ENCODE assay signal across 18 cellular contexts in genomic region chr11:5242933-5243844, GRCh38. TPM values are rescaled to one million over a fixed set of nuclear protein-coding genes. Genes with fewer than 3 reads are reported as not detected.
A peak's percentile ranks its signal among the peaks of the same experiment; 100 is the strongest.
DNase-seq lines count a peak whose midpoint lies in the region; ATAC-seq and TF ChIP-seq lines count a peak whose summit lies in the region.
"Had no signal": no experiment of that assay in that cellular context is flagged by ENCODE, and none has a peak within 500 bp of the region (broad histone marks: within the 10 kb centered on the region; RNA-seq: fewer than 3 reads in every experiment).

No MANE protein-coding gene starts in this region.

- TF ChIP-seq CTCF in IMR-90 (conservative IDR thresholded peaks at IDR 0.05; ENCODE audit: low read depth, low read length) (no peak), fibroblast of mammary gland (conservative IDR thresholded peaks at IDR 0.05; ENCODE audit: control insufficient read depth, insufficient read depth, low read depth, low read length) (no peak), testis (IDR thresholded peaks at IDR 0.05) (no peak)

- peak overlapping the region; percentile 59 for H2AFZ ChIP-seq in IMR-90 (replicated peaks; ENCODE audit: low read length, poor library complexity)
- H2AFZ ChIP-seq: neural progenitor cell had no signal

- no peaks in the 10 kb centered on the region for H3K9me3 ChIP-seq in IMR-90 (ENCODE audit: control insufficient read depth, insufficient read depth, low read length)
- H3K9me3 ChIP-seq in testis: no peaks in the 10 kb centered on the region
- H3K9me3 ChIP-seq: right lobe of liver, upper lobe of left lung had no signal

- no peak overlapping the region for H3K23ac ChIP-seq in IMR-90 (ENCODE audit: low read depth, low read length)

- no peak overlapping the region; the same call in 1 of the 2 replicates for H2BK120ac ChIP-seq in IMR-90 (ENCODE audit: low read depth, low read length)

- H3K18ac ChIP-seq in IMR-90 (ENCODE audit: low read depth, low read length): peak overlapping the region; percentile 56; the same call in 1 of the 2 replicates

- H3K27me3 ChIP-seq in IMR-90 (ENCODE audit: control insufficient read depth, insufficient read depth, low read length) (no peaks in the 10 kb centered on the region), testis (no peaks in the 10 kb centered on the region)
- H3K27me3 ChIP-seq: neural progenitor cell, right lobe of liver, upper lobe of left lung had no signal

- H3K9me1 ChIP-seq in IMR-90 (ENCODE audit: insufficient read depth, low read length): peaks cover 7% of the 10 kb centered on the region; the same call in 1 of the 2 replicates

- TF ChIP-seq POLR2A in IMR-90 (IDR thresholded peaks at IDR 0.05; ENCODE audit: low read depth, low read length) (no peak), testis (IDR thresholded peaks at IDR 0.05) (no peak)

- no peak overlapping the region for H4K91ac ChIP-seq in IMR-90 (ENCODE audit: insufficient read depth, low read depth, low read length)

- CTCF ChIA-PET in IMR-90 (lab: Yijun Ruan, JAX): interaction anchor here (0.6 to 1.1 kb wide), 2 partner anchors 14 to 29 kb away, joined by 3 read pairs; no protein-coding TSS in a partner anchor

- no peaks in the 10 kb centered on the region for H4K20me1 ChIP-seq in IMR-90 (ENCODE audit: insufficient read depth, low read length)

- H2BK15ac ChIP-seq in IMR-90 (ENCODE audit: low read depth, low read length): peak overlapping the region; percentile 23; the same call in 2 of the 3 replicates

- POLR2A ChIA-PET in IMR-90 (lab: Charles Lee; ENCODE audit: unreplicated experiment): no interaction called here

- H2BK5ac ChIP-seq in IMR-90 (ENCODE audit: low read depth, low read length, poor library complexity, severe bottlenecking): no peak overlapping the region

- peak; percentile 53 for DNase-seq in IMR-90
- peak; percentile 4 for DNase-seq in fibroblast of mammary gland (ENCODE audit: low read depth)
- no peak for DNase-seq in testis
- DNase-seq in foreskin melanocyte: no peak
- no peak for DNase-seq in activated effector memory CD4-positive, alpha-beta T cell treated with anti-CD3 and anti-CD28 coated beads, Interleukin-2, amount 50 U/mL, for 16 hours
- no peak for DNase-seq in NCI-H774 (lab: John Stamatoyannopoulos, UW)
- DNase-seq: activated CD8-positive, alpha-beta memory T cell treated with anti-CD3 and anti-CD28 coated beads for 24 hours; activated naive CD4-positive, alpha-beta T cell; AML-193; DMS153; effector CD4-positive, alpha-beta T cell; right lobe of liver; stimulated activated CD4-positive, alpha-beta T cell treated with anti-CD3 and anti-CD28 coated beads, Interleukin-2, amount 100 ng/mL, for 48 hours; upper lobe of left lung had no signal

- no peak overlapping the region for H3K4me2 ChIP-seq in IMR-90 (ENCODE audit: low read depth, low read length)
- H3K4me2 ChIP-seq: neural progenitor cell had no signal

- 33% methylated on average over 1 of the region's 7 CpGs; no CpG with 5 or more reads in 1 of the 2 experiments for WGBS in IMR-90 (ENCODE audit: extremely low coverage in 2 of 2, insufficient read length in 1 of 2), 2 experiments
- WGBS in testis, 2 donors: 78 to 80% methylated on average over 7 of the region's 7 CpGs

- H3K27ac ChIP-seq in IMR-90 (ENCODE audit: insufficient read depth, low read length): no peak overlapping the region
- H3K27ac ChIP-seq in testis: no peak overlapping the region
- H3K27ac ChIP-seq: neural progenitor cell, right lobe of liver, upper lobe of left lung had no signal

- H3K14ac ChIP-seq in IMR-90 (replicated peaks; ENCODE audit: low read depth, low read length): 0 out of 2 replicates have a peak overlapping the region, but pooled peaks have one; percentile 60

- no peaks in the 10 kb centered on the region for H3K79me1 ChIP-seq in IMR-90 (ENCODE audit: low read depth in 1 of 2, low read length in 2 of 2)

- intact Hi-C loops in IMR-90 (cut with micrococcal nuclease) (no loop called here), testis (cut with DNase I; ENCODE audit: low total_unique reads) (no loop called here)

- TF ChIP-seq RAD21 in IMR-90 (IDR thresholded peaks at IDR 0.05; ENCODE audit: low read length): no peak

- H3K4me3 ChIP-seq in IMR-90 (ENCODE audit: insufficient read depth, low read depth, low read length) (no peak overlapping the region), fibroblast of mammary gland (ENCODE audit: control insufficient read depth, low read depth, low read length) (no peak overlapping the region), testis (no peak overlapping the region)
- H3K4me3 ChIP-seq: neural progenitor cell, right lobe of liver, upper lobe of left lung had no signal

- no peak overlapping the region; the same call in 1 of the 2 replicates for H4K5ac ChIP-seq in IMR-90 (ENCODE audit: low read depth, low read length)

- H3K36me3 ChIP-seq in IMR-90 (ENCODE audit: control insufficient read depth, insufficient read depth, low read length) (no peaks in the 10 kb centered on the region), testis (ENCODE audit: low read depth, missing control alignments) (no peaks in the 10 kb centered on the region)
- H3K36me3 ChIP-seq: neural progenitor cell, right lobe of liver, upper lobe of left lung had no signal

- no peak overlapping the region for H3K56ac ChIP-seq in IMR-90 (ENCODE audit: extremely low read depth, insufficient read depth, low read length)

- dilution Hi-C loops in IMR-90 (cut with HindIII; ENCODE audit: low sequenced_read_pairs, unreplicated experiment): no loop called here

- no peak overlapping the region for H3K9ac ChIP-seq in IMR-90 (ENCODE audit: low read depth, low read length)
- H3K9ac ChIP-seq: neural progenitor cell had no signal

- no TSS peak for BruUV-seq in IMR-90 (replicated peaks; lab: Mats Ljungman, UMichigan)

- H4K8ac ChIP-seq in IMR-90 (ENCODE audit: low read depth in 2 of 2, low read length in 2 of 2): 0 out of 4 replicates have a peak overlapping the region, but pooled peaks of 1 of the 2 experiments have one; percentile 39

- peak; percentile 68 for ATAC-seq in GM19043 (IDR thresholded peaks at IDR 0.05; ENCODE audit: low read depth, unreplicated experiment)
- peak; percentile 80 for ATAC-seq in HG02852 (IDR thresholded peaks at IDR 0.05; ENCODE audit: unreplicated experiment)
- no peak for ATAC-seq in IMR-90 (ENCODE audit: low read depth)
- ATAC-seq: right lobe of liver had no signal

- peak overlapping the region; percentile 64 for H2BK20ac ChIP-seq in IMR-90 (ENCODE audit: low read depth, low read length)

- peak overlapping the region; percentile 74; the same call in 1 of the 2 replicates for H2AK5ac ChIP-seq in IMR-90 (ENCODE audit: low read depth, low read length)

- H3K4me1 ChIP-seq in IMR-90 (ENCODE audit: control insufficient read depth, insufficient read depth, low read length): peaks cover 2% of the 10 kb centered on the region; the same call in 1 of the 2 replicates
- H3K4me1 ChIP-seq in testis: no peaks in the 10 kb centered on the region
- H3K4me1 ChIP-seq: neural progenitor cell, right lobe of liver, upper lobe of left lung had no signal

- no peak overlapping the region for H2AK9ac ChIP-seq in IMR-90 (replicated peaks; ENCODE audit: low read depth, low read length, poor library complexity)

- no peak overlapping the region; the same call in 1 of the 2 replicates for H3K4ac ChIP-seq in IMR-90 (ENCODE audit: low read depth, low read length)

- in situ Hi-C loops in IMR-90 (cut with MboI; ENCODE audit: low sequenced_read_pairs): no loop called here

TF ChIP-seq in IMR-90, 13 proteins besides CTCF, POLR2A, EP300 and RAD21 (continues in another document):
- TF ChIP-seq CEBPB (IDR thresholded peaks at IDR 0.05; ENCODE audit: low read depth, low read length) (no peak), ELK1 (IDR thresholded peaks at IDR 0.05; ENCODE audit: borderline replicate concordance, low read depth, low read length) (no peak)

RNA-seq across cellular contexts. Expression of gene HBG1, which starts 6.5 kb away (rescaled TPM):
- total RNA-seq in IMR-90 (2012; rRNA removed) (not detected in 2 replicates), testis (not detected)
- polyA plus RNA-seq in IMR-90 (2012; rRNA removed) (not detected in 2 replicates), testis (ENCODE audit: insufficient read depth, low read depth, low replicate concordance) (not detected)
- polyA plus RNA-seq in IMR-90 (2012; cell fraction: cytosol; rRNA removed): not detected in 2 replicates
- not detected in 2 replicates for polyA plus RNA-seq in IMR-90 (2012; cell fraction: nucleus; rRNA removed; ENCODE audit: low replicate concordance)
- total RNA-seq: fibroblast of villous mesenchyme, right lobe of liver had no signal

RNA-seq across cellular contexts. Expression of gene HBD, which starts 8.9 kb away (rescaled TPM):
- total RNA-seq in IMR-90 (2012; rRNA removed) (3.1 and 6.3 TPM in 2 replicates), testis (not detected)
- polyA plus RNA-seq in IMR-90 (2012; rRNA removed) (10.7 and 12.0 TPM in 2 replicates), testis (ENCODE audit: insufficient read depth, low read depth, low replicate concordance) (not detected)
- polyA plus RNA-seq in IMR-90 (2012; cell fraction: cytosol; rRNA removed): 15.1 and 17.7 TPM in 2 replicates
- 4.3 and 10.5 TPM in 2 replicates for polyA plus RNA-seq in IMR-90 (2012; cell fraction: nucleus; rRNA removed; ENCODE audit: low replicate concordance)

RNA-seq across cellular contexts. Expression of gene HBG2, which starts 11.4 kb away (rescaled TPM):
- total RNA-seq in IMR-90 (2012; rRNA removed) (0.54 TPM in 1 of 2 replicates, not detected in the other), testis (not detected)
- polyA plus RNA-seq in IMR-90 (2012; rRNA removed) (1.7 TPM in 1 of 2 replicates, not detected in the other), testis (ENCODE audit: insufficient read depth, low read depth, low replicate concordance) (not detected)
- 0.55 and 1.3 TPM in 2 replicates for polyA plus RNA-seq in IMR-90 (2012; cell fraction: cytosol; rRNA removed)
- not detected in 2 replicates for polyA plus RNA-seq in IMR-90 (2012; cell fraction: nucleus; rRNA removed; ENCODE audit: low replicate concordance)
- total RNA-seq: fibroblast of villous mesenchyme, right lobe of liver had no signal

RNA-seq across cellular contexts. Expression of gene HBB, which starts 16.3 kb away (rescaled TPM):
- not detected in 2 replicates for total RNA-seq in IMR-90 (2012; rRNA removed)
- 0.24 TPM in 1 of 2 replicates, not detected in the other for polyA plus RNA-seq in IMR-90 (2012; rRNA removed)
- 0.19 and 0.36 TPM in 2 replicates for polyA plus RNA-seq in IMR-90 (2012; cell fraction: cytosol; rRNA removed)
- not detected in 2 replicates for polyA plus RNA-seq in IMR-90 (2012; cell fraction: nucleus; rRNA removed; ENCODE audit: low replicate concordance)
- 10 to 100 TPM in 1 of 2 donors, not detected in 1; 11.8 TPM for total RNA-seq in testis
- 55.6 TPM for polyA plus RNA-seq in testis (ENCODE audit: insufficient read depth, low read depth, low replicate concordance)
- total RNA-seq: fibroblast of villous mesenchyme had no signal

RNA-seq across cellular contexts. Expression of gene HBE1, which starts 26.6 kb away (rescaled TPM):
- total RNA-seq in IMR-90 (2012; rRNA removed): 1.4 and 3.2 TPM in 2 replicates
- 7.7 and 12.7 TPM in 2 replicates for polyA plus RNA-seq in IMR-90 (2012; rRNA removed)
- polyA plus RNA-seq in IMR-90 (2012; cell fraction: cytosol; rRNA removed): 13.7 and 33.6 TPM in 2 replicates
- polyA plus RNA-seq in IMR-90 (2012; cell fraction: nucleus; rRNA removed; ENCODE audit: low replicate concordance): 4.8 and 12.2 TPM in 2 replicates
- under 1 TPM in 1 of 2 donors, not detected in 1; 0.87 TPM for total RNA-seq in testis
- polyA plus RNA-seq in testis (ENCODE audit: insufficient read depth, low read depth, low replicate concordance): not detected
- total RNA-seq: right lobe of liver had no signal

Comparison
In these comparisons a context has a peak if more than half of its experiments do, and no peak if none do; other contexts are left out.
1. DNase-seq: peak in IMR-90 (single experiment) and fibroblast of mammary gland (single experiment); none in testis (single experiment), foreskin melanocyte (single experiment), activated effector memory CD4-positive, alpha-beta T cell treated with anti-CD3 and anti-CD28 coated beads, Interleukin-2, amount 50 U/mL, for 16 hours (single experiment) and NCI-H774 (single experiment).